9 cellular contexts compared by ENCODE assay signal in genomic region chr17:82200743-82201497, GRCh38. TPM values are rescaled to one million over a fixed set of nuclear protein-coding genes. Genes with fewer than 3 reads are reported as not detected.
A peak's percentile ranks its signal among the peaks of the same experiment; 100 is the strongest.
DNase-seq lines count a peak whose midpoint lies in the region; ATAC-seq and TF ChIP-seq lines count a peak whose summit lies in the region.
"Had no signal": no experiment of that assay in that cellular context is flagged by ENCODE, and none has a peak within 500 bp of the region (broad histone marks: within the 10 kb centered on the region; RNA-seq: fewer than 3 reads in every experiment).

No MANE protein-coding gene starts in this region.

- H3K79me2 ChIP-seq in osteoblast (ENCODE audit: insufficient read depth, low read length): peaks cover 15% of the 10 kb centered on the region

- DNase-seq in DMS53 treated with DMSO at 0.1 percent for 48 hours (lab: John Stamatoyannopoulos, UW; ENCODE audit: unreplicated experiment) (peak; percentile 77), T-helper 9 cell (peak; percentile 64), osteoblast (ENCODE audit: insufficient read length, low spot score, missing footprints) (peak; percentile 54), NCI-H446 (lab: John Stamatoyannopoulos, UW) (no peak), posterior cingulate gyrus (no peak), NCI-H1694 treated with DMSO at 0.1 percent for 48 hours (lab: John Stamatoyannopoulos, UW) (no peak)
- peak; percentile 26 to 44 for DNase-seq in activated T-helper 1 cell treated with anti-CD3 and anti-CD28 coated beads, Interleukin-2, amount 50 U/mL, for 16 hours (ENCODE audit: low read depth in 1 of 2, low spot score in 1 of 2)

- H3K36me3 ChIP-seq in osteoblast (ENCODE audit: insufficient read depth, low read length): peaks cover 29% of the 10 kb centered on the region
- H3K36me3 ChIP-seq: neural progenitor cell had no signal

- H3K27ac ChIP-seq in osteoblast (ENCODE audit: low read depth, low read length): no peak overlapping the region
- H3K27ac ChIP-seq: neural progenitor cell had no signal

- H3K4me3 ChIP-seq in osteoblast (ENCODE audit: insufficient read depth, low read length): no peak overlapping the region
- H3K4me3 ChIP-seq: neural progenitor cell had no signal

- no peak overlapping the region for H3K4me2 ChIP-seq in osteoblast (ENCODE audit: insufficient read depth, low read length)
- H3K4me2 ChIP-seq: neural progenitor cell had no signal

- H3K4me1 ChIP-seq in osteoblast (ENCODE audit: insufficient read depth, low read length): peaks cover 13% of the 10 kb centered on the region
- H3K4me1 ChIP-seq: neural progenitor cell had no signal

- H3K9me3 ChIP-seq in osteoblast (ENCODE audit: low read depth, low read length): no peaks in the 10 kb centered on the region

- H2AFZ ChIP-seq in osteoblast (ENCODE audit: low read length): no peak overlapping the region
- H2AFZ ChIP-seq: neural progenitor cell had no signal

- TF ChIP-seq CTCF in osteoblast (IDR thresholded peaks at IDR 0.05; ENCODE audit: extremely low read depth, low read depth, low read length): no peak

- no peak for ATAC-seq in GM18505 (IDR thresholded peaks at IDR 0.05; ENCODE audit: unreplicated experiment)

- no peaks in the 10 kb centered on the region for H3K27me3 ChIP-seq in osteoblast (ENCODE audit: insufficient read depth, low read length)
- H3K27me3 ChIP-seq: neural progenitor cell had no signal

- H4K20me1 ChIP-seq in osteoblast (ENCODE audit: insufficient read depth, low read length): peaks cover 28% of the 10 kb centered on the region

- TF ChIP-seq POLR2A in GM18505 (IDR thresholded peaks at IDR 0.05; ENCODE audit: borderline replicate concordance, extremely low read depth, insufficient read depth, insufficient read length): no peak

- intact Hi-C loops in posterior cingulate gyrus (cut with DNase I): no loop called here

RNA-seq across cellular contexts. Expression of gene CCDC57, which starts 11.7 kb away (rescaled TPM):
- total RNA-seq in osteoblast: 21.0 and 25.9 TPM in 2 replicates

RNA-seq across cellular contexts. Expression of gene SLC16A3, which starts 27.9 kb away (rescaled TPM):
- 129 and 222 TPM in 2 replicates for total RNA-seq in osteoblast

Comparison
In these comparisons a context has a peak if more than half of its experiments do, and no peak if none do; other contexts are left out.
1. DNase-seq: peak in DMS53 treated with DMSO at 0.1 percent for 48 hours (single experiment), T-helper 9 cell (single experiment), activated T-helper 1 cell treated with anti-CD3 and anti-CD28 coated beads, Interleukin-2, amount 50 U/mL, for 16 hours (2 of 2) and osteoblast (single experiment); none in NCI-H446 (0 of 2), posterior cingulate gyrus (0 of 10) and NCI-H1694 treated with DMSO at 0.1 percent for 48 hours (single experiment).